In the genomic region with DNA sequence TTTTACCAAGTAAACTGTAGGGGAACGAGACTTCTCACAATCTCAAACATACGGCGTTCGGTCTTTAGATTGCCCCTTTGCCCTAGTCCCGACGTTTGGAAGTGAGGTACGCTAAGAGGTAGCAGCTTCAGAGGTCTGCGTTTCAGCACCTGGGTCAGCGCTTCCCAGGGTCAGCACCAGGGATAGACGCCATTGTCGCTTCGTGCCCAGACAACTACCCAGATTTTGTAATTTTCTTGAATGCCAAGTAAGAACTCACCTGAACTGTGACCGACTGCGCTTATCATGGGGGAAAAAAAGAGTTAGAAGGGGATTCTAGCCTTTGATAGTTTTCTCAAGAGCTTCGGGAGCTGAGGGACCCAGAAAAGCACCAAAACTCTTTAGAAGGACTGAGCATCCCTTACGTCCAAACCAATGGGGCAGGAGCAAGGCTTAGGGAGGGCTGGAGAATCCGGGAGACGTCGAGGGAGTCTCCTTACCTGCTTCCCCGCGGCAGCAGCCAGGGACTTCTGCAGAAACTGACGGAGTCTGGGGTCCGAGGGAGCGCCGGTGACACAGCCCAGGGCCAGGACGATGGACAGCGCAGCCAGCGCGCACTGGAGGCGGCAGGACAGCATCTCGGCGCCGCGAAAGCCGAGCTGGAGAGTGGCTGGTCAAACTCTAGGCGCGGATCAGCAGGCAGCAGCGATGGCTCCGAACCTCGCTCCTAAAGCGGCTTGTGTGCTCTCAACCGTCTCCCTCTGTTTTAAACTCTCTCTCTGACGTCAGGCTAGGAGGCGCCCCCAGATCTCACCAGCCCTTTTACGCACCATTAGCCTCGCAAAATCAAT, we compare ENCODE assay signal across 9 cellular contexts. TPM values are rescaled to one million over a fixed set of nuclear protein-coding genes. Genes with fewer than 3 reads are reported as not detected.
DNase-seq lines count a peak whose midpoint lies in the region; ATAC-seq and TF ChIP-seq lines count a peak whose summit lies in the region.
"Had no signal": no experiment of that assay in that cellular context is flagged by ENCODE, and none has a peak within 500 bp of the region (broad histone marks: within the 10 kb centered on the region; RNA-seq: fewer than 3 reads in every experiment).

SST (minus strand) TSS at position 720 of the 830 bp plus-strand sequence; CDS start at position 617, 103 bp downstream.

- peak within 1 kb of the TSS; percentile 67 for H3K4me2 ChIP-seq in hepatocyte

- 7% methylated on average over 46 of the region's 46 CpGs for WGBS in hepatocyte (ENCODE audit: low lambda C conversion rate, missing lambda C conversion rate)

- H3K79me2 ChIP-seq in hepatocyte: no peaks in the 10 kb centered on the region

- no peaks in the 10 kb centered on the region for H3K9me3 ChIP-seq in hepatocyte (ENCODE audit: low read depth)

- no peak within 1 kb of the TSS for H3K27ac Mint-ChIP-seq in activated CD4-positive, alpha-beta memory T cell treated with anti-CD3 and anti-CD28 coated beads for 36 hours

- H3K36me3 Mint-ChIP-seq in activated CD4-positive, alpha-beta memory T cell treated with anti-CD3 and anti-CD28 coated beads for 36 hours: no peaks in the 10 kb centered on the region

- peaks cover 65% of the 10 kb centered on the region for H3K27me3 Mint-ChIP-seq in activated CD4-positive, alpha-beta memory T cell treated with anti-CD3 and anti-CD28 coated beads for 36 hours

- no peaks in the 10 kb centered on the region for H3K9me3 Mint-ChIP-seq in activated CD4-positive, alpha-beta memory T cell treated with anti-CD3 and anti-CD28 coated beads for 36 hours

- H4K20me1 ChIP-seq in hepatocyte (ENCODE audit: insufficient read depth, poor library complexity, severe bottlenecking): no peaks in the 10 kb centered on the region

- CTCF ChIA-PET in activated CD4-positive, alpha-beta memory T cell treated with anti-CD3 and anti-CD28 coated beads for 36 hours (lab: Charles Lee): interaction anchor here (2.5 to 11.3 kb wide), 3 partner anchors 9 to 351 kb away, joined by 17 to 117 read pairs (median 44); no protein-coding TSS in a partner anchor

- H3K4me1 ChIP-seq in hepatocyte (ENCODE audit: insufficient read depth): peaks cover 16% of the 10 kb centered on the region

- H3K4me1 Mint-ChIP-seq in activated CD4-positive, alpha-beta memory T cell treated with anti-CD3 and anti-CD28 coated beads for 36 hours (ENCODE audit: low read depth): peaks cover 6% of the 10 kb centered on the region

- intact Hi-C loops in activated CD4-positive, alpha-beta memory T cell treated with anti-CD3 and anti-CD28 coated beads for 36 hours (cut with micrococcal nuclease): no loop called here

- H3K4me3 Mint-ChIP-seq in activated CD4-positive, alpha-beta memory T cell treated with anti-CD3 and anti-CD28 coated beads for 36 hours: no peak within 1 kb of the TSS

- POLR2A ChIA-PET in activated CD4-positive, alpha-beta memory T cell treated with anti-CD3 and anti-CD28 coated beads for 36 hours (lab: Charles Lee): interaction anchor here (1.2 kb wide), 1 partner anchor 8 kb away, joined by 3 read pairs; no protein-coding TSS in a partner anchor

- no peak for TF ChIP-seq CTCF in hepatocyte (IDR thresholded peaks at IDR 0.05; ENCODE audit: poor library complexity)

- H3K36me3 ChIP-seq in hepatocyte (replicated peaks; ENCODE audit: insufficient read depth, low read depth): no peaks in the 10 kb centered on the region

- no peak within 1 kb of the TSS for H3K4me3 ChIP-seq in hepatocyte

- H3K27me3 ChIP-seq in hepatocyte: peaks cover 42% of the 10 kb centered on the region

- no peak within 1 kb of the TSS for H2AFZ ChIP-seq in hepatocyte

- peak; percentile 42 for DNase-seq in activated CD4-positive, alpha-beta T cell treated with anti-CD3 and anti-CD28 coated beads for 48 hours
- no peak for DNase-seq in activated CD4-positive, alpha-beta T cell treated with anti-CD3 and anti-CD28 coated beads, Interleukin-2, amount 50 U/mL, for 1 hour
- DNase-seq in activated CD4-positive, alpha-beta memory T cell treated with anti-CD3 and anti-CD28 coated beads for 36 hours: peak; percentile 49
- DNase-seq in hepatocyte (ENCODE audit: low spot score) (peak; percentile 82), NCI-H1436 (lab: John Stamatoyannopoulos, UW) (no peak)

- no peak within 1 kb of the TSS for H3K27ac ChIP-seq in hepatocyte
- no peak within 1 kb of the TSS for H3K27ac ChIP-seq in temporal lobe (ENCODE audit: low read depth, low read length)

- ATAC-seq in HG03521 (IDR thresholded peaks at IDR 0.05; ENCODE audit: unreplicated experiment) (no peak), HG02678 (IDR thresholded peaks at IDR 0.05; ENCODE audit: unreplicated experiment) (no peak)

- H3K9me2 ChIP-seq in hepatocyte (replicated peaks; ENCODE audit: insufficient read depth): no peaks in the 10 kb centered on the region

RNA-seq across cellular contexts. Expression of gene SST, which starts in this region (rescaled TPM):
- not detected for total RNA-seq in activated CD4-positive, alpha-beta memory T cell treated with anti-CD3 and anti-CD28 coated beads for 36 hours
- total RNA-seq in hepatocyte (52.4 and 53.5 TPM in 2 replicates), temporal lobe (17.9 TPM)
- 112 and 537 TPM in 2 replicates for polyA plus RNA-seq in hepatocyte
- polyA plus RNA-seq: AG04450 had no signal

Comparison
In these comparisons a context has a peak if more than half of its experiments do, and no peak if none do; other contexts are left out.
1. RNA of gene SST (total RNA-seq): 52.4 to 53.5 TPM in hepatocyte and 17.9 TPM in temporal lobe (single experiment); not detected in activated CD4-positive, alpha-beta memory T cell treated with anti-CD3 and anti-CD28 coated beads for 36 hours; every median in the first group is over 10 times any median in the second.
2. DNase-seq: peak in activated CD4-positive, alpha-beta T cell treated with anti-CD3 and anti-CD28 coated beads for 48 hours (single experiment) and hepatocyte (single experiment); none in activated CD4-positive, alpha-beta T cell treated with anti-CD3 and anti-CD28 coated beads, Interleukin-2, amount 50 U/mL, for 1 hour (single experiment) and NCI-H1436 (single experiment).
3. Peak in DNase-seq in activated CD4-positive, alpha-beta memory T cell treated with anti-CD3 and anti-CD28 coated beads for 36 hours; RNA of the gene not detected or under 1 TPM.